ENCODE assay signal across 32 cellular contexts in the genomic region with DNA sequence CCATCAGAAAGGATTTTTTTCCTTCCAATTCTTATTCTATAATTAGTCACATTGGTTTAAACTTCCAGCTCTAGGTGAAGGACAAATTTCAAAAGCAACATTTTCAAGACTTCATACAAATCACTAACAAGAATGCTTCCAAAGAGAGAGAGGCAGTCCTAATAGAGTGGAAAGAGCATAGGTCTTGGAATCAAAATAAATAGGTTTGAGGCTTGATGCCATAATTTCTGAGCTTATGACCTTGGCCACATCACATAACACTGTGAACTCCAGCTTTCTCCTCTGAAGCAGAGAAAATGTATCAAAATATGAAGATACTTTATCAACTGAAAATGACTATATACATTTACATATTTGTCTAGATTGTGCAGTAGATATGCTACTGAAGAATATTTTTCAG.
DNase-seq lines count a peak whose midpoint lies in the region; ATAC-seq, FAIRE-seq and TF ChIP-seq lines count a peak whose summit lies in the region.
"Had no signal": no experiment of that assay in that cellular context is flagged by ENCODE, and none has a peak within 500 bp of the region (broad histone marks: within the 10 kb centered on the region; RNA-seq: fewer than 3 reads in every experiment).

No MANE protein-coding gene starts in this region.

- no peak overlapping the region for H2AFZ ChIP-seq in HepG2 (ENCODE audit: low read length)

- POLR2A ChIA-PET in HepG2 (lab: Yijun Ruan, JAX): no interaction called here
- POLR2A ChIA-PET in CD4-positive, alpha-beta T cell (lab: Charles Lee): no interaction called here

- no peak for TF ChIP-seq POLR2A in right lobe of liver (IDR thresholded peaks at IDR 0.05)
- no peak for TF ChIP-seq POLR2A in HepG2 (IDR thresholded peaks at IDR 0.05; ENCODE audit: insufficient read depth in 1 of 2, low read depth in 2 of 2, low read length in 2 of 2)

- peak in 3 of 4 donors; percentile 43 to 71 (median 55) for ATAC-seq in right lobe of liver
- no peak for ATAC-seq in HepG2
- ATAC-seq in left lobe of liver: peak; percentile 74
- no peak for ATAC-seq in CD4-positive, alpha-beta T cell (ENCODE audit: poor library complexity)
- ATAC-seq: A549; CD8-positive, alpha-beta T cell had no signal

- H3K79me2 ChIP-seq in HepG2 (ENCODE audit: insufficient read depth, low read length): no peaks in the 10 kb centered on the region

- H3K27me3 ChIP-seq in right lobe of liver: no peaks in the 10 kb centered on the region
- H3K27me3 ChIP-seq in HepG2 (ENCODE audit: control insufficient read depth in 1 of 2, insufficient read depth in 2 of 2, low read length in 2 of 2): no peaks in the 10 kb centered on the region
- H3K27me3 ChIP-seq in CD4-positive, alpha-beta T cell (ENCODE audit: control insufficient read depth, insufficient read depth, low read length): no peaks in the 10 kb centered on the region
- H3K27me3 ChIP-seq: BE2C; BLaER1; BLaER1 treated with 17β-estradiol and CSF1 and Interleukin-3, amounts not matched to agents 10 nM and 100 nM had no signal

- H3K9ac ChIP-seq in HepG2 (ENCODE audit: insufficient read depth, low read depth, low read length): no peak overlapping the region
- H3K9ac ChIP-seq: BLaER1; BLaER1 treated with 17β-estradiol and CSF1 and Interleukin-3, amounts not matched to agents 10 nM and 100 nM had no signal

- no peak for TF ChIP-seq EP300 in HepG2 (IDR thresholded peaks at IDR 0.05; ENCODE audit: low read depth in 2 of 2, low read length in 2 of 2)
- no peak for TF ChIP-seq EP300 in HepG2 (CRISPR knock-in tag; IDR thresholded peaks at IDR 0.05; ENCODE audit: borderline replicate concordance)

- no peaks in the 10 kb centered on the region for H4K20me1 ChIP-seq in HepG2 (ENCODE audit: insufficient read depth, low read length)
- H4K20me1 ChIP-seq: BLaER1; BLaER1 treated with 17β-estradiol and CSF1 and Interleukin-3, amounts not matched to agents 10 nM and 100 nM had no signal

- DNase-seq in right lobe of liver: no peak
- no peak for DNase-seq in HepG2 (ENCODE audit: low spot score)
- no peak for DNase-seq in left lobe of liver (ENCODE audit: low spot score)
- DNase-seq in CD4-positive, alpha-beta T cell: no peak
- DNase-seq: 8988T; ACHN; AML-193; BE2C; C1 segment of cervical spinal cord; Caco-2; Calu3; CD4-positive, alpha-beta memory T cell; CD4-positive, CD25-positive, alpha-beta regulatory T cell; CD8-positive, alpha-beta memory T cell; CD8-positive, alpha-beta T cell; COR-L47; DMS 273 treated with DMSO at 0.1 percent for 48 hours; DMS153; DMS53; DMS79; DMS79 treated with DMSO at 0.1 percent for 48 hours; DND-41; EL had no signal

- CTCF ChIA-PET in HepG2 (lab: Yijun Ruan, JAX; ENCODE audit: low intra/inter-chr PET ratio, low total read pairs): no interaction called here
- CTCF ChIA-PET in CD4-positive, alpha-beta T cell (lab: Charles Lee): no interaction called here

- in situ Hi-C loops in HepG2 (cut with HindIII; ENCODE audit: extremely low pct_ligation_motif_present, low pct_unique_long_range_greater_than_20kb): no loop called here

- FAIRE-seq in HepG2 (lab: Jason Lieb, UNC): no peak
- FAIRE-seq: A204.1, A549, D721Med had no signal

- no peak overlapping the region for H3K4me3 ChIP-seq in right lobe of liver
- no peak overlapping the region for H3K4me3 ChIP-seq in HepG2 (replicated peaks in 1 of 3; ENCODE audit: insufficient read depth in 1 of 3, low read depth in 2 of 3, low read length in 3 of 3)
- H3K4me3 ChIP-seq: A549; BLaER1; BLaER1 treated with 17β-estradiol and CSF1 and Interleukin-3, amounts not matched to agents 10 nM and 100 nM had no signal

- TF ChIP-seq CTCF in right lobe of liver (IDR thresholded peaks at IDR 0.05): no peak
- TF ChIP-seq CTCF in HepG2 (CRISPR knock-in tag; IDR thresholded peaks at IDR 0.05): no peak
- TF ChIP-seq CTCF in CD4-positive, alpha-beta T cell (IDR thresholded peaks at IDR 0.05): no peak

- H3K9me3 Mint-ChIP-seq in CD4-positive, alpha-beta T cell: no peaks in the 10 kb centered on the region
- H3K9me3 Mint-ChIP-seq: CD8-positive, alpha-beta T cell had no signal

- no peak overlapping the region for H3K4me2 ChIP-seq in HepG2 (ENCODE audit: low read depth, low read length)
- H3K4me2 ChIP-seq: A549; BLaER1; BLaER1 treated with 17β-estradiol and CSF1 and Interleukin-3, amounts not matched to agents 10 nM and 100 nM had no signal

- no TSS peak for BruUV-seq in HepG2 (replicated peaks; lab: Mats Ljungman, UMichigan)

- H3K27ac ChIP-seq in right lobe of liver (no peak overlapping the region), HepG2 (ENCODE audit: extremely low read length, insufficient read depth, low read length) (no peak overlapping the region)
- H3K27ac ChIP-seq in CD4-positive, alpha-beta T cell (ENCODE audit: low read depth, low read length): no peak overlapping the region
- H3K27ac ChIP-seq: 22Rv1; A549; BLaER1; BLaER1 treated with 17β-estradiol and CSF1 and Interleukin-3, amounts not matched to agents 10 nM and 100 nM; C4-2B had no signal

- no peaks in the 10 kb centered on the region for H3K27me3 Mint-ChIP-seq in CD4-positive, alpha-beta T cell
- H3K27me3 Mint-ChIP-seq: B cell; CD4-positive, alpha-beta memory T cell; CD4-positive, CD25-positive, alpha-beta regulatory T cell; CD8-positive, alpha-beta memory T cell had no signal

- intact Hi-C loops in right lobe of liver (cut with DNase I): no loop called here
- intact Hi-C loops in HepG2 (cut with micrococcal nuclease; ENCODE audit: unreplicated experiment): no loop called here
- intact Hi-C loops in CD4-positive, alpha-beta T cell (cut with DNase I, micrococcal nuclease): loop anchor here in 1 of 2 experiments (10.0 kb wide), 1 partner anchor 56 kb away; no protein-coding TSS in a partner anchor

- no peaks in the 10 kb centered on the region for H3K9me3 ChIP-seq in right lobe of liver
- no peaks in the 10 kb centered on the region for H3K9me3 ChIP-seq in HepG2 (ENCODE audit: low read length)
- no peaks in the 10 kb centered on the region for H3K9me3 ChIP-seq in CD4-positive, alpha-beta T cell (ENCODE audit: control insufficient read depth, low read length)
- H3K9me3 ChIP-seq: A549; BE2C; BLaER1; BLaER1 treated with 17β-estradiol and CSF1 and Interleukin-3, amounts not matched to agents 10 nM and 100 nM; Caco-2 had no signal

- peaks cover 0 to 11% (median 0%) of the 10 kb centered on the region in 4 donors for H3K4me1 ChIP-seq in right lobe of liver
- no peaks in the 10 kb centered on the region for H3K4me1 ChIP-seq in HepG2 (ENCODE audit: insufficient read depth, low read length)
- H3K4me1 ChIP-seq: A549; BE2C; BLaER1; BLaER1 treated with 17β-estradiol and CSF1 and Interleukin-3, amounts not matched to agents 10 nM and 100 nM; Caco-2 had no signal

- no peaks in the 10 kb centered on the region for H3K36me3 Mint-ChIP-seq in CD4-positive, alpha-beta T cell (ENCODE audit: low read depth)
- H3K36me3 Mint-ChIP-seq: CD14-positive monocyte; CD4-positive, alpha-beta memory T cell; CD4-positive, CD25-positive, alpha-beta regulatory T cell; CD8-positive, alpha-beta T cell had no signal

- H3K36me3 ChIP-seq in right lobe of liver (no peaks in the 10 kb centered on the region), HepG2 (replicated peaks in 1 of 2; ENCODE audit: control insufficient read depth in 1 of 2, insufficient read depth in 2 of 2, low read length in 2 of 2) (no peaks in the 10 kb centered on the region)
- H3K36me3 ChIP-seq: BE2C; BLaER1; BLaER1 treated with 17β-estradiol and CSF1 and Interleukin-3, amounts not matched to agents 10 nM and 100 nM had no signal

- H3K4me1 Mint-ChIP-seq in CD4-positive, alpha-beta T cell (ENCODE audit: low read depth): no peaks in the 10 kb centered on the region
- H3K4me1 Mint-ChIP-seq: B cell; CD14-positive monocyte; CD4-positive, CD25-positive, alpha-beta regulatory T cell had no signal

- no peak overlapping the region for H3K4me3 Mint-ChIP-seq in CD4-positive, alpha-beta T cell
- H3K4me3 Mint-ChIP-seq: B cell; CD14-positive monocyte; CD4-positive, alpha-beta memory T cell; CD4-positive, CD25-positive, alpha-beta regulatory T cell; CD8-positive, alpha-beta memory T cell; CD8-positive, alpha-beta T cell had no signal

- H3K27ac Mint-ChIP-seq in CD4-positive, alpha-beta T cell: no peak overlapping the region
- H3K27ac Mint-ChIP-seq: B cell; CD14-positive monocyte; CD4-positive, alpha-beta memory T cell; CD4-positive, CD25-positive, alpha-beta regulatory T cell; CD8-positive, alpha-beta memory T cell; CD8-positive, alpha-beta T cell had no signal

- no peak for TF ChIP-seq RAD21 in HepG2 (CRISPR knock-in tag; IDR thresholded peaks at IDR 0.05)

TF ChIP-seq in HepG2, 621 proteins besides CTCF, POLR2A, EP300 and RAD21 (continues in another document):
- TF ChIP-seq, protein P1, sequence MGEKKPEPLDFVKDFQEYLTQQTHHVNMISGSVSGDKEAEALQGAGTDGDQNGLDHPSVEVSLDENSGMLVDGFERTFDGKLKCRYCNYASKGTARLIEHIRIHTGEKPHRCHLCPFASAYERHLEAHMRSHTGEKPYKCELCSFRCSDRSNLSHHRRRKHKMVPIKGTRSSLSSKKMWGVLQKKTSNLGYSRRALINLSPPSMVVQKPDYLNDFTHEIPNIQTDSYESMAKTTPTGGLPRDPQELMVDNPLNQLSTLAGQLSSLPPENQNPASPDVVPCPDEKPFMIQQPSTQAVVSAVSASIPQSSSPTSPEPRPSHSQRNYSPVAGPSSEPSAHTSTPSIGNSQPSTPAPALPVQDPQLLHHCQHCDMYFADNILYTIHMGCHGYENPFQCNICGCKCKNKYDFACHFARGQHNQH (CRISPR knock-in tag; IDR thresholded peaks at IDR 0.05): no peak
- TF ChIP-seq PRMT3 (CRISPR knock-in tag; IDR thresholded peaks at IDR 0.05; ENCODE audit: borderline replicate concordance, low read depth) (no peak), SRF (IDR thresholded peaks at IDR 0.05; ENCODE audit: low read depth, low read length) (no peak), ZBTB8A (CRISPR knock-in tag; IDR thresholded peaks at IDR 0.05; ENCODE audit: borderline replicate concordance, low read depth) (no peak), NKX3-1 (CRISPR knock-in tag; IDR thresholded peaks at IDR 0.05) (no peak), HNRNPLL (IDR thresholded peaks at IDR 0.05; ENCODE audit: low read depth, low read length, poor library complexity, severe bottlenecking) (no peak)

Comparison
In these comparisons a context has a peak if more than half of its experiments do, and no peak if none do; other contexts are left out.
1. ATAC-seq: peak in right lobe of liver (3 of 4) and left lobe of liver (single experiment); none in HepG2 (single experiment) and CD4-positive, alpha-beta T cell (single experiment).